In genomic region chr4:95191537-95191936, GRCh38 we compare ENCODE assay signal across 12 cellular contexts.
"Had no signal": no experiment of that assay in that cellular context is flagged by ENCODE, and none has a peak within 500 bp of the region (broad histone marks: within the 10 kb centered on the region; RNA-seq: fewer than 3 reads in every experiment).

No MANE protein-coding gene starts in this region.

- H3K4me3 Mint-ChIP-seq: activated CD8-positive, alpha-beta memory T cell treated with anti-CD3 and anti-CD28 coated beads, Interleukin-2, amount 10 ng/mL, durations not matched to agents 7 days and 5 days; activated T-cell treated with anti-CD3 and anti-CD28 coated beads, Interleukin-2, amount 50 U/mL, for 4 hours had no signal

- H3K9me3 ChIP-seq: prostate gland, right lobe of liver had no signal

- H3K27ac ChIP-seq: coronary artery, prostate gland, right lobe of liver had no signal

- H3K27ac Mint-ChIP-seq: activated CD8-positive, alpha-beta memory T cell treated with anti-CD3 and anti-CD28 coated beads, Interleukin-2, amount 10 ng/mL, durations not matched to agents 7 days and 5 days had no signal

- DNase-seq: activated CD4-positive, alpha-beta T cell treated with anti-CD3 and anti-CD28 coated beads, Interleukin-2, amount 50 U/mL, for 4 hours; activated CD4-positive, CD25-positive, alpha-beta regulatory T cell treated with anti-CD3 and anti-CD28 coated beads, Interleukin-2, amount 50 U/mL, for 72 hours; activated CD8-positive, alpha-beta memory T cell treated with anti-CD3 and anti-CD28 coated beads, Interleukin-2, amount 10 ng/mL, durations not matched to agents 7 days and 5 days; activated T-cell treated with anti-CD3 and anti-CD28 coated beads, Interleukin-2, amount 50 U/mL, for 4 hours; effector CD8-positive, alpha-beta T cell; midbrain; right lobe of liver; stimulated activated CD4-positive, alpha-beta T cell treated with anti-CD3 and anti-CD28 coated beads, Interleukin-2, amount 100 ng/mL, for 24 hours; stimulated activated naive CD4-positive, alpha-beta T cell; SW 1271 had no signal

- ATAC-seq: activated CD8-positive, alpha-beta memory T cell treated with anti-CD3 and anti-CD28 coated beads, Interleukin-2, amount 10 ng/mL, durations not matched to agents 7 days and 5 days; activated T-cell treated with anti-CD3 and anti-CD28 coated beads, Interleukin-2, amount 50 U/mL, for 4 hours had no signal

- H3K27me3 ChIP-seq: right lobe of liver had no signal

- H3K4me1 ChIP-seq: prostate gland, right lobe of liver had no signal

- H3K4me1 Mint-ChIP-seq: activated CD8-positive, alpha-beta memory T cell treated with anti-CD3 and anti-CD28 coated beads, Interleukin-2, amount 10 ng/mL, durations not matched to agents 7 days and 5 days had no signal

- H3K36me3 Mint-ChIP-seq: activated CD8-positive, alpha-beta memory T cell treated with anti-CD3 and anti-CD28 coated beads, Interleukin-2, amount 10 ng/mL, durations not matched to agents 7 days and 5 days had no signal

- H3K4me3 ChIP-seq: coronary artery, prostate gland, right lobe of liver had no signal

- H3K9me3 Mint-ChIP-seq: activated T-cell treated with anti-CD3 and anti-CD28 coated beads, Interleukin-2, amount 50 U/mL, for 4 hours had no signal

- H3K27me3 Mint-ChIP-seq: activated CD8-positive, alpha-beta memory T cell treated with anti-CD3 and anti-CD28 coated beads, Interleukin-2, amount 10 ng/mL, durations not matched to agents 7 days and 5 days had no signal

- H3K36me3 ChIP-seq: prostate gland, right lobe of liver had no signal
